In the genomic region with DNA sequence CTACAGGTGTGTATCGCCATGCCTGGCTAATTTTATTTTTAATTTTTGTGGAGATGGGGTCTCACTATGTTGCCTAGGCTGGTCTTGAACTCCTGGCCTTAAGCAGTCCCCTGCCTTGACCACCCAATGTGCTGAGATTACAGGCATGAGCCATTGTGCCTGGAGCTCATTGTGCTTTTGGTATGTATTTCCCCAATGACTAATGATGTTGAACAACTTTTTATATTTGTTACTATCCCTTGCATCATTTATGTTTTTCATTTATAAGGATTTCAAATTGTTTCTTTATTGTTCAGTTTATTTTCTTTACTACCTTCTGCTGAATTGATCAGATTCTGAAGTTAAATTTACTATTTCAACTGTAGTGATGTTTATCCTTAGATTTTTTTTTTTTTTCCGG, we compare ENCODE assay signal across 1 cellular context.
TF ChIP-seq lines count a peak whose summit lies in the region.

No MANE protein-coding gene starts in this region.

TF ChIP-seq in WTC11, 78 proteins besides CTCF, POLR2A, EP300 and RAD21 (continued from another document):
- TF ChIP-seq, protein P1, sequence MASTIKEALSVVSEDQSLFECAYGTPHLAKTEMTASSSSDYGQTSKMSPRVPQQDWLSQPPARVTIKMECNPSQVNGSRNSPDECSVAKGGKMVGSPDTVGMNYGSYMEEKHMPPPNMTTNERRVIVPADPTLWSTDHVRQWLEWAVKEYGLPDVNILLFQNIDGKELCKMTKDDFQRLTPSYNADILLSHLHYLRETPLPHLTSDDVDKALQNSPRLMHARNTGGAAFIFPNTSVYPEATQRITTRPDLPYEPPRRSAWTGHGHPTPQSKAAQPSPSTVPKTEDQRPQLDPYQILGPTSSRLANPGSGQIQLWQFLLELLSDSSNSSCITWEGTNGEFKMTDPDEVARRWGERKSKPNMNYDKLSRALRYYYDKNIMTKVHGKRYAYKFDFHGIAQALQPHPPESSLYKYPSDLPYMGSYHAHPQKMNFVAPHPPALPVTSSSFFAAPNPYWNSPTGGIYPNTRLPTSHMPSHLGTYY (CRISPR knock-in tag; IDR thresholded peaks at IDR 0.05): no peak
- TF ChIP-seq NFYB (CRISPR knock-in tag; conservative IDR thresholded peaks at IDR 0.05; ENCODE audit: low read depth) (no peak), KAT7 (CRISPR knock-in tag; IDR thresholded peaks at IDR 0.05; ENCODE audit: borderline replicate concordance) (no peak), IRF2 (CRISPR knock-in tag; IDR thresholded peaks at IDR 0.05; ENCODE audit: borderline replicate concordance, low read depth) (no peak), TEAD4 (CRISPR knock-in tag; IDR thresholded peaks at IDR 0.05) (no peak), MYBL2 (CRISPR knock-in tag; IDR thresholded peaks at IDR 0.05) (no peak), ZBTB21 (CRISPR knock-in tag; IDR thresholded peaks at IDR 0.05; ENCODE audit: borderline replicate concordance) (no peak)
- TF ChIP-seq, protein P2, sequence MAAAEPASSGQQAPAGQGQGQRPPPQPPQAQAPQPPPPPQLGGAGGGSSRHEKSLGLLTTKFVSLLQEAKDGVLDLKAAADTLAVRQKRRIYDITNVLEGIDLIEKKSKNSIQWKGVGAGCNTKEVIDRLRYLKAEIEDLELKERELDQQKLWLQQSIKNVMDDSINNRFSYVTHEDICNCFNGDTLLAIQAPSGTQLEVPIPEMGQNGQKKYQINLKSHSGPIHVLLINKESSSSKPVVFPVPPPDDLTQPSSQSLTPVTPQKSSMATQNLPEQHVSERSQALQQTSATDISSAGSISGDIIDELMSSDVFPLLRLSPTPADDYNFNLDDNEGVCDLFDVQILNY (CRISPR knock-in tag; IDR thresholded peaks at IDR 0.05): no peak
- TF ChIP-seq, protein P3, sequence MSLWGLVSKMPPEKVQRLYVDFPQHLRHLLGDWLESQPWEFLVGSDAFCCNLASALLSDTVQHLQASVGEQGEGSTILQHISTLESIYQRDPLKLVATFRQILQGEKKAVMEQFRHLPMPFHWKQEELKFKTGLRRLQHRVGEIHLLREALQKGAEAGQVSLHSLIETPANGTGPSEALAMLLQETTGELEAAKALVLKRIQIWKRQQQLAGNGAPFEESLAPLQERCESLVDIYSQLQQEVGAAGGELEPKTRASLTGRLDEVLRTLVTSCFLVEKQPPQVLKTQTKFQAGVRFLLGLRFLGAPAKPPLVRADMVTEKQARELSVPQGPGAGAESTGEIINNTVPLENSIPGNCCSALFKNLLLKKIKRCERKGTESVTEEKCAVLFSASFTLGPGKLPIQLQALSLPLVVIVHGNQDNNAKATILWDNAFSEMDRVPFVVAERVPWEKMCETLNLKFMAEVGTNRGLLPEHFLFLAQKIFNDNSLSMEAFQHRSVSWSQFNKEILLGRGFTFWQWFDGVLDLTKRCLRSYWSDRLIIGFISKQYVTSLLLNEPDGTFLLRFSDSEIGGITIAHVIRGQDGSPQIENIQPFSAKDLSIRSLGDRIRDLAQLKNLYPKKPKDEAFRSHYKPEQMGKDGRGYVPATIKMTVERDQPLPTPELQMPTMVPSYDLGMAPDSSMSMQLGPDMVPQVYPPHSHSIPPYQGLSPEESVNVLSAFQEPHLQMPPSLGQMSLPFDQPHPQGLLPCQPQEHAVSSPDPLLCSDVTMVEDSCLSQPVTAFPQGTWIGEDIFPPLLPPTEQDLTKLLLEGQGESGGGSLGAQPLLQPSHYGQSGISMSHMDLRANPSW (CRISPR knock-in tag; conservative IDR thresholded peaks at IDR 0.05; ENCODE audit: low read depth): no peak
